Comparison of ENCODE assay signal across 8 cellular contexts in genomic region chr20:25310921-25311728, GRCh38.
DNase-seq lines count a peak whose midpoint lies in the region; ATAC-seq and TF ChIP-seq lines count a peak whose summit lies in the region.

No MANE protein-coding gene starts in this region.

- H3K27me3 Mint-ChIP-seq in T-helper 2 cell treated with Interferon-gamma antibody and Interleukin-4, amounts not matched to agents 5 μg/mL and 100 μg/mL, for 36 hours (ENCODE audit: low read depth): no peaks in the 10 kb centered on the region
- no peaks in the 10 kb centered on the region for H3K27me3 Mint-ChIP-seq in activated naive CD8-positive, alpha-beta T cell treated with anti-CD3 and anti-CD28 coated beads, Interleukin-2, amount 10 ng/mL, durations not matched to agents 7 days and 5 days

- H3K4me3 Mint-ChIP-seq in T-helper 2 cell treated with Interferon-gamma antibody and Interleukin-4, amounts not matched to agents 5 μg/mL and 100 μg/mL, for 36 hours: peak overlapping the region; percentile 83
- peak overlapping the region; percentile 81 for H3K4me3 Mint-ChIP-seq in activated naive CD8-positive, alpha-beta T cell treated with anti-CD3 and anti-CD28 coated beads, Interleukin-2, amount 10 ng/mL, durations not matched to agents 7 days and 5 days

- H3K27me3 ChIP-seq in thyroid gland: no peaks in the 10 kb centered on the region

- no peaks in the 10 kb centered on the region for H3K9me3 ChIP-seq in thyroid gland

- 62 to 67% methylated on average over 6 of the region's 6 CpGs for WGBS in thyroid gland, 2 donors

- no peak for DNase-seq in T-helper 2 cell treated with Interferon-gamma antibody and Interleukin-4, amounts not matched to agents 5 μg/mL and 100 μg/mL, for 36 hours (ENCODE audit: low spot score)
- DNase-seq in T-helper 2 cell (no peak), kidney tubule cell (ENCODE audit: low spot score) (peak; percentile 92), thyroid gland (peak; percentile 32 to 46), hypothalamus (lab: John Stamatoyannopoulos, UW) (no peak), NAMALWA (ENCODE audit: low spot score) (no peak)
- DNase-seq in activated naive CD8-positive, alpha-beta T cell treated with anti-CD3 and anti-CD28 coated beads, Interleukin-2, amount 10 ng/mL, durations not matched to agents 7 days and 5 days: peak; percentile 23

- POLR2A ChIA-PET in activated naive CD8-positive, alpha-beta T cell treated with anti-CD3 and anti-CD28 coated beads, Interleukin-2, amount 10 ng/mL, durations not matched to agents 7 days and 5 days (lab: Charles Lee): no interaction called here

- intact Hi-C loops in thyroid gland (cut with DNase I): loop anchor here (2.0 kb wide), 1 partner anchor 70 kb away; no protein-coding TSS in a partner anchor

- peak overlapping the region; percentile 58 to 91 (median 83) for H3K27ac ChIP-seq in thyroid gland

- H3K36me3 Mint-ChIP-seq in T-helper 2 cell treated with Interferon-gamma antibody and Interleukin-4, amounts not matched to agents 5 μg/mL and 100 μg/mL, for 36 hours (ENCODE audit: low read depth): peaks cover 13% of the 10 kb centered on the region
- H3K36me3 Mint-ChIP-seq in activated naive CD8-positive, alpha-beta T cell treated with anti-CD3 and anti-CD28 coated beads, Interleukin-2, amount 10 ng/mL, durations not matched to agents 7 days and 5 days: peaks cover 8% of the 10 kb centered on the region

- no peak overlapping the region for H3K4me3 ChIP-seq in thyroid gland (replicated peaks in 1 of 3)

- no peak for TF ChIP-seq CTCF in thyroid gland (IDR thresholded peaks at IDR 0.05)

- no peak for ATAC-seq in activated naive CD8-positive, alpha-beta T cell treated with anti-CD3 and anti-CD28 coated beads, Interleukin-2, amount 10 ng/mL, durations not matched to agents 7 days and 5 days (ENCODE audit: low read depth)
- no peak for ATAC-seq in HG03039 (IDR thresholded peaks at IDR 0.05; ENCODE audit: unreplicated experiment)

- H3K4me1 ChIP-seq in thyroid gland: peaks cover 20 to 31% of the 10 kb centered on the region in 2 donors

- no peaks in the 10 kb centered on the region for H3K9me3 Mint-ChIP-seq in T-helper 2 cell treated with Interferon-gamma antibody and Interleukin-4, amounts not matched to agents 5 μg/mL and 100 μg/mL, for 36 hours
- H3K9me3 Mint-ChIP-seq in activated naive CD8-positive, alpha-beta T cell treated with anti-CD3 and anti-CD28 coated beads, Interleukin-2, amount 10 ng/mL, durations not matched to agents 7 days and 5 days: no peaks in the 10 kb centered on the region

- peak overlapping the region; percentile 98 for H3K27ac Mint-ChIP-seq in T-helper 2 cell treated with Interferon-gamma antibody and Interleukin-4, amounts not matched to agents 5 μg/mL and 100 μg/mL, for 36 hours
- H3K27ac Mint-ChIP-seq in activated naive CD8-positive, alpha-beta T cell treated with anti-CD3 and anti-CD28 coated beads, Interleukin-2, amount 10 ng/mL, durations not matched to agents 7 days and 5 days: peak overlapping the region; percentile 94

- H3K36me3 ChIP-seq in thyroid gland: peaks cover 5 to 18% of the 10 kb centered on the region in 2 donors

- TF ChIP-seq POLR2A in thyroid gland (IDR thresholded peaks at IDR 0.05): no peak

- H3K4me1 Mint-ChIP-seq in T-helper 2 cell treated with Interferon-gamma antibody and Interleukin-4, amounts not matched to agents 5 μg/mL and 100 μg/mL, for 36 hours (ENCODE audit: low read depth): peaks cover 18% of the 10 kb centered on the region
- peaks cover 19% of the 10 kb centered on the region for H3K4me1 Mint-ChIP-seq in activated naive CD8-positive, alpha-beta T cell treated with anti-CD3 and anti-CD28 coated beads, Interleukin-2, amount 10 ng/mL, durations not matched to agents 7 days and 5 days

Comparison
In these comparisons a context has a peak if more than half of its experiments do, and no peak if none do; other contexts are left out.
1. DNase-seq: peak in activated naive CD8-positive, alpha-beta T cell treated with anti-CD3 and anti-CD28 coated beads, Interleukin-2, amount 10 ng/mL, durations not matched to agents 7 days and 5 days (single experiment), kidney tubule cell (single experiment) and thyroid gland (2 of 2); none in T-helper 2 cell treated with Interferon-gamma antibody and Interleukin-4, amounts not matched to agents 5 μg/mL and 100 μg/mL, for 36 hours (single experiment), T-helper 2 cell (0 of 5), hypothalamus (0 of 51) and NAMALWA (single experiment).